In the genomic region with DNA sequence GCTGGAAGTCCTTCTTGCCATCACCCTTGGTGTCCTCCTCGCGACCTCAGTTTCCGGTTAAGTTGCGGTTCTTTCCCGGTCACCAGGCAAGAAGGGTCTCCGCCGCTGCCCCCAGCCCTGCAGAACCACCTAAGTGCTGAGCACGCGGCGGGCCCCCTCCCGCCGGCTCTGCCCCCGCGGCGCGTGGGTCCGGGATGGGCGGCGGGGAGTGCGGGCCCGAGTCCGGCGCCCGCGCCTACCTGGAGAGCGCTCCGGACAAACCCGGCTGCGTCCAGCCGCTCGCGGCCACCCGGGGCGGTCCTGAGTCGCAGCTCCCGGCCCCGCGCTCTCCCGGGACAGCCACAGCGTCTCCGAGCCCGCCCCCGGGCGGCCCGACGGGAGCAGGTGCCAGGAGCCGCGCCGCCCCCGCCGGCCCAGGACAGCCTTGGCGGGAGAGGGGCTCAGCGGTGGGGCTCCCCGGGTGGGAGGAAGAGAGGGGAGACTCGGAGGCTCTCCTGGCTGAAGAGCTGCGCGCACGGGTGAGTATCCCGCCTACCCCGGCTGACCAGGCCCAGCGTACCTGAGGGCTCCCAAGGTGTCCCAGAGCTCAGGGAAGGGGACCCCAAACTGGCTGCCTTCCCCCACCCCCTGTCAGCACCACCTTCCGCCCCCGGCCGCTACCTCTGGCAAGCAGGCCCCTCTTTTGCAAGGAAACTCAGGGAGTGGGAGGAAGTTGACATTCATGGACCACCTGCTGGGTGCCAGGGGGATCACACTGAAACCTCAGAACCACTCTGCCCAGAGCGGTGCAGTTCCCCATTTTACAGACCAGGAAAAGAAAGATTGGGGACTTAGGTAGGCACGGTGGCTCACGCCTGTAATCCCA, we compare ENCODE assay signal across 9 cellular contexts. TPM values are rescaled to one million over a fixed set of nuclear protein-coding genes. Genes with fewer than 3 reads are reported as not detected.
DNase-seq lines count a peak whose midpoint lies in the region; ATAC-seq and TF ChIP-seq lines count a peak whose summit lies in the region.
"Had no signal": no experiment of that assay in that cellular context is flagged by ENCODE, and none has a peak within 500 bp of the region (broad histone marks: within the 10 kb centered on the region; RNA-seq: fewer than 3 reads in every experiment).

No MANE protein-coding gene starts in this region.

- ATAC-seq in activated CD4-positive, CD25-positive, alpha-beta regulatory T cell treated with anti-CD3 and anti-CD28 coated beads, Interleukin-2, amount 50 U/mL, for 24 hours, result peak; percentile 7 to 33
- ATAC-seq in activated CD8-positive, alpha-beta T cell treated with anti-CD3 and anti-CD28 coated beads for 36 hours, result peak; percentile 32

- no peak for TF ChIP-seq EP300 in stomach (IDR thresholded peaks at IDR 0.05)

- peak overlapping the region; percentile 72 for H3K4me3 Mint-ChIP-seq in activated CD8-positive, alpha-beta T cell treated with anti-CD3 and anti-CD28 coated beads for 36 hours

- DNase-seq in activated CD4-positive, CD25-positive, alpha-beta regulatory T cell (lab: John Stamatoyannopoulos, UW), result no peak
- peak; percentile 21 for DNase-seq in activated CD8-positive, alpha-beta T cell treated with anti-CD3 and anti-CD28 coated beads for 36 hours
- peak; percentile 48 for DNase-seq in stomach
- no peak for DNase-seq in activated effector memory CD4-positive, alpha-beta T cell treated with anti-CD3 and anti-CD28 coated beads, Interleukin-2, amount 50 U/mL, for 16 hours
- DNase-seq in DMS79 (lab: John Stamatoyannopoulos, UW), result no peak
- DNase-seq in midbrain (lab: John Stamatoyannopoulos, UW), result no peak
- DNase-seq: uterus had no signal

- H3K9me3 ChIP-seq in iPS-18c (ENCODE audit: control insufficient read depth, insufficient read depth, low read length) (no peaks in the 10 kb centered on the region), stomach (no peaks in the 10 kb centered on the region)
- H3K9me3 ChIP-seq: uterus had no signal

- POLR2A ChIA-PET in activated CD8-positive, alpha-beta T cell treated with anti-CD3 and anti-CD28 coated beads for 36 hours (lab: Charles Lee), result interaction anchor here (0.7 to 1.7 kb wide), 11 partner anchors 13 to 505 kb away, joined by 3 to 6 read pairs (median 4); a partner anchor contains a TSS

- peak; percentile 47 for TF ChIP-seq CTCF in activated CD8-positive, alpha-beta T cell treated with anti-CD3 and anti-CD28 coated beads for 36 hours (IDR thresholded peaks at IDR 0.05)
- peak in 1 of 7 experiments; percentile 10 for TF ChIP-seq CTCF in stomach (IDR thresholded peaks at IDR 0.05)

- H3K27me3 ChIP-seq in stomach, result peaks cover 0 to 47% (median 27%) of the 10 kb centered on the region in 3 donors

- peaks cover 13% of the 10 kb centered on the region for H3K4me1 Mint-ChIP-seq in activated CD8-positive, alpha-beta T cell treated with anti-CD3 and anti-CD28 coated beads for 36 hours (ENCODE audit: low read depth)

- CTCF ChIA-PET in activated CD8-positive, alpha-beta T cell treated with anti-CD3 and anti-CD28 coated beads for 36 hours (lab: Charles Lee), result interaction anchor here (0.8 to 3.9 kb wide), 8 partner anchors 8 to 52 kb away, joined by 3 to 19 read pairs (median 5); a partner anchor contains a TSS

- H3K36me3 Mint-ChIP-seq in activated CD8-positive, alpha-beta T cell treated with anti-CD3 and anti-CD28 coated beads for 36 hours (ENCODE audit: low read depth), result no peaks in the 10 kb centered on the region

- peak overlapping the region; percentile 59 for H3K27ac Mint-ChIP-seq in activated CD8-positive, alpha-beta T cell treated with anti-CD3 and anti-CD28 coated beads for 36 hours

- intact Hi-C loops in activated CD8-positive, alpha-beta T cell treated with anti-CD3 and anti-CD28 coated beads for 36 hours (cut with micrococcal nuclease), result no loop called here
- intact Hi-C loops in stomach (cut with DNase I; ENCODE audit: low total_unique reads), result no loop called here

- peak overlapping the region; percentile 77 for H3K4me3 ChIP-seq in iPS-18c (ENCODE audit: insufficient read depth, low read depth, low read length)
- H3K4me3 ChIP-seq in stomach, result peak overlapping the region; percentile 33 to 49 (median 40)
- H3K4me3 ChIP-seq: uterus had no signal

- no peak overlapping the region for H3K27ac ChIP-seq in stomach
- H3K27ac ChIP-seq: uterus had no signal

- no peaks in the 10 kb centered on the region for H3K36me3 ChIP-seq in stomach
- H3K36me3 ChIP-seq: uterus had no signal

- peaks cover 8% of the 10 kb centered on the region for H3K27me3 Mint-ChIP-seq in activated CD8-positive, alpha-beta T cell treated with anti-CD3 and anti-CD28 coated beads for 36 hours

- no peaks in the 10 kb centered on the region for H3K9me3 Mint-ChIP-seq in activated CD8-positive, alpha-beta T cell treated with anti-CD3 and anti-CD28 coated beads for 36 hours

- WGBS in stomach, 5 donors, result 10 to 38% (median 14%) methylated on average over 9 to 67 of the region's 67 CpGs

- no peak for TF ChIP-seq POLR2A in stomach (IDR thresholded peaks at IDR 0.05)

- H3K4me1 ChIP-seq in stomach, result peaks cover 11 to 14% (median 12%) of the 10 kb centered on the region in 4 donors

RNA-seq across cellular contexts. Expression of a gene that starts 22.2 kb away (rescaled TPM):
- under 1 TPM; 0.72 to 0.77 TPM for total RNA-seq in activated CD8-positive, alpha-beta T cell treated with anti-CD3 and anti-CD28 coated beads for 36 hours
- total RNA-seq in stomach, result 1 to 10 TPM in 3 of 5 donors, not detected in 2; 1.8 to 5.2 (median 2.5) TPM
- polyA plus RNA-seq in stomach, result under 1 TPM; 0.31 to 0.92 (median 0.68) TPM

RNA-seq across cellular contexts. Expression of a gene that starts 25.7 kb away (rescaled TPM):
- total RNA-seq in activated CD8-positive, alpha-beta T cell treated with anti-CD3 and anti-CD28 coated beads for 36 hours, result 1 to 10 TPM; 1.3 TPM
- under 1 TPM in 1 of 5 donors, not detected in 4; 0.87 TPM for total RNA-seq in stomach
- polyA plus RNA-seq in stomach, result 1 to 10 TPM in 1 of 3 donors, under 1 TPM in 2; 0.31 to 1.4 (median 0.53) TPM

RNA-seq across cellular contexts. Expression of a gene that starts 40.0 kb away (rescaled TPM):
- total RNA-seq in activated CD8-positive, alpha-beta T cell treated with anti-CD3 and anti-CD28 coated beads for 36 hours, result 10 to 100 TPM; 31.7 to 36.2 TPM
- total RNA-seq in stomach, result 10 to 100 TPM in 2 of 5 donors, 1 to 10 TPM in 3; 3.2 to 21.9 (median 9.8) TPM
- polyA plus RNA-seq in stomach, result 10 to 100 TPM; 15.1 to 23.4 (median 20.3) TPM

RNA-seq across cellular contexts. Expression of a gene that starts 48.6 kb away (rescaled TPM):
- 10 to 100 TPM; 49.2 to 50.2 TPM for total RNA-seq in activated CD8-positive, alpha-beta T cell treated with anti-CD3 and anti-CD28 coated beads for 36 hours
- 100 to 1,000 TPM in 1 of 5 donors, 10 to 100 TPM in 4; 10.1 to 114 (median 74.7) TPM for total RNA-seq in stomach
- 10 to 100 TPM; 25.0 to 90.2 (median 29.3) TPM for polyA plus RNA-seq in stomach

RNA-seq across cellular contexts. Expression of a gene that starts 50.0 kb away (rescaled TPM):
- under 1 TPM in 1 of 2 experiments, not detected in 1; 0.41 TPM for total RNA-seq in activated CD8-positive, alpha-beta T cell treated with anti-CD3 and anti-CD28 coated beads for 36 hours
- not detected for total RNA-seq in stomach
- polyA plus RNA-seq in stomach, result under 1 TPM; 0.25 to 0.61 (median 0.35) TPM

Comparison
In these comparisons a context has a peak if more than half of its experiments do, and no peak if none do; other contexts are left out.
1. DNase-seq: peak in activated CD8-positive, alpha-beta T cell treated with anti-CD3 and anti-CD28 coated beads for 36 hours (single experiment) and stomach (single experiment); none in activated CD4-positive, CD25-positive, alpha-beta regulatory T cell (0 of 4), activated effector memory CD4-positive, alpha-beta T cell treated with anti-CD3 and anti-CD28 coated beads, Interleukin-2, amount 50 U/mL, for 16 hours (single experiment), DMS79 (single experiment) and midbrain (single experiment).